ENCODE assay signal across 9 cellular contexts in genomic region chr6:90425161-90425641, GRCh38.
DNase-seq lines count a peak whose midpoint lies in the region; ATAC-seq lines count a peak whose summit lies in the region.
"Had no signal": no experiment of that assay in that cellular context is flagged by ENCODE, and none has a peak within 500 bp of the region (broad histone marks: within the 10 kb centered on the region; RNA-seq: fewer than 3 reads in every experiment).

No MANE protein-coding gene starts in this region.

- peak; percentile 99 for ATAC-seq in GM18907 (IDR thresholded peaks at IDR 0.05; ENCODE audit: unreplicated experiment)
- peak; percentile 99 for ATAC-seq in GM21825 (IDR thresholded peaks at IDR 0.05; ENCODE audit: unreplicated experiment)
- ATAC-seq in HG03571 (IDR thresholded peaks at IDR 0.05; ENCODE audit: unreplicated experiment) = peak; percentile 95
- ATAC-seq in naive thymus-derived CD8-positive, alpha-beta T cell = peak; percentile 88 to 94
- ATAC-seq: esophagus mucosa had no signal

- peak in 3 of 10 donors; percentile 40 to 45 (median 44) for DNase-seq in naive thymus-derived CD8-positive, alpha-beta T cell
- no peak for DNase-seq in epidermal melanocyte (ENCODE audit: insufficient read length, low spot score)
- DNase-seq in T1000 (lab: John Stamatoyannopoulos, UW) = no peak
- DNase-seq in SIG-M5 (lab: John Stamatoyannopoulos, UW) = no peak
- DNase-seq: NCI-H82 had no signal

- peaks cover 0 to 9% (median 7%) of the 10 kb centered on the region in 3 donors for H3K36me3 Mint-ChIP-seq in naive thymus-derived CD8-positive, alpha-beta T cell

- no peaks in the 10 kb centered on the region for H3K27me3 Mint-ChIP-seq in naive thymus-derived CD8-positive, alpha-beta T cell

- POLR2A ChIA-PET in naive thymus-derived CD8-positive, alpha-beta T cell (lab: Charles Lee) = interaction anchor here (0.9 to 3.9 kb wide), 4 partner anchors 11 to 174 kb away, joined by 3 to 20 read pairs (median 3); no protein-coding TSS in a partner anchor

- H3K4me3 Mint-ChIP-seq in naive thymus-derived CD8-positive, alpha-beta T cell = peak overlapping the region; percentile 58 to 85 (median 76)

- peak overlapping the region; percentile 82 to 95 (median 89) for H3K27ac Mint-ChIP-seq in naive thymus-derived CD8-positive, alpha-beta T cell

- peaks cover 0 to 17% (median 9%) of the 10 kb centered on the region in 9 donors for H3K9me3 Mint-ChIP-seq in naive thymus-derived CD8-positive, alpha-beta T cell

- peaks cover 11 to 21% (median 16%) of the 10 kb centered on the region in 4 donors for H3K4me1 Mint-ChIP-seq in naive thymus-derived CD8-positive, alpha-beta T cell
